10 cellular contexts compared by ENCODE assay signal in genomic region chr9:98806394-98807069, GRCh38. TPM values are rescaled to one million over a fixed set of nuclear protein-coding genes. Genes with fewer than 3 reads are reported as not detected.
DNase-seq lines count a peak whose midpoint lies in the region; ATAC-seq and TF ChIP-seq lines count a peak whose summit lies in the region.
"Had no signal": no experiment of that assay in that cellular context is flagged by ENCODE, and none has a peak within 500 bp of the region (broad histone marks: within the 10 kb centered on the region; RNA-seq: fewer than 3 reads in every experiment).

No MANE protein-coding gene starts in this region.

- H3K79me2 ChIP-seq in GM23338 (replicated peaks; ENCODE audit: insufficient read depth) = no peaks in the 10 kb centered on the region

- no peak; a peak in 1 of 4 replicates for TF ChIP-seq CTCF in GM23338 (conservative IDR thresholded peaks at IDR 0.05; ENCODE audit: low read depth in 2 of 2)

- peak overlapping the region; percentile 97 for H2AFZ ChIP-seq in GM23338

- H3K4me2 ChIP-seq in GM23338 = peak overlapping the region; percentile 82

- H3K27ac ChIP-seq in GM23338 (ENCODE audit: low read depth) (no peak overlapping the region), angular gyrus (ENCODE audit: low read depth, low read length) (peak overlapping the region; percentile 29)
- H3K27ac ChIP-seq: ovary had no signal

- H3K36me3 Mint-ChIP-seq in GM23338 (ENCODE audit: low read depth) = no peaks in the 10 kb centered on the region

- H3K27me3 ChIP-seq in GM23338 (ENCODE audit: insufficient read depth) = peaks cover 27% of the 10 kb centered on the region
- H3K27me3 ChIP-seq: ovary had no signal

- H3K27ac Mint-ChIP-seq in GM23338 = no peak overlapping the region

- H3K4me3 Mint-ChIP-seq in GM23338 = peak overlapping the region; percentile 73

- peaks cover 15% of the 10 kb centered on the region for H3K27me3 Mint-ChIP-seq in GM23338 (ENCODE audit: insufficient read depth, low read depth, poor library complexity)

- H3K4me1 Mint-ChIP-seq in GM23338 = peaks cover 37% of the 10 kb centered on the region

- no peaks in the 10 kb centered on the region for H3K9me2 ChIP-seq in GM23338 (ENCODE audit: insufficient read depth)

- H3K4me3 ChIP-seq in GM23338 = peak overlapping the region; percentile 74

- DNase-seq in ACHN (peak; percentile 72), GM23338 (ENCODE audit: low spot score) (no peak), midbrain (lab: John Stamatoyannopoulos, UW) (peak; percentile 33), NCI-H2196 (lab: John Stamatoyannopoulos, UW; ENCODE audit: unreplicated experiment) (no peak), NCI-H345 treated with DMSO at 0.1 percent for 48 hours (lab: John Stamatoyannopoulos, UW; ENCODE audit: unreplicated experiment) (no peak), MV-4-11 (lab: John Stamatoyannopoulos, UW) (no peak)
- DNase-seq: NCI-H2081 treated with DMSO at 0.1 percent for 48 hours, ovary had no signal

- H3K4me1 ChIP-seq in GM23338 (ENCODE audit: insufficient read depth) = peaks cover 31% of the 10 kb centered on the region

- H3K9me3 Mint-ChIP-seq in GM23338 = no peaks in the 10 kb centered on the region

- H3K36me3 ChIP-seq in GM23338 (ENCODE audit: insufficient read depth) = no peaks in the 10 kb centered on the region
- H3K36me3 ChIP-seq: ovary had no signal

- ATAC-seq in GM23338 (no peak), GM21529 (IDR thresholded peaks at IDR 0.05; ENCODE audit: unreplicated experiment) (no peak)

- 0 out of 2 replicates have a peak, but pooled peaks cover 6% of the 10 kb centered on the region for H3F3A ChIP-seq in GM23338 (replicated peaks; ENCODE audit: low read depth)

- no peaks in the 10 kb centered on the region for H4K20me1 ChIP-seq in GM23338 (replicated peaks; ENCODE audit: insufficient read depth)

- in situ Hi-C loops in ACHN (cut with HindIII; ENCODE audit: low pct_ligation_motif_present, low pct_unique_long_range_greater_than_20kb, low sequenced_read_pairs) = no loop called here

TF ChIP-seq in GM23338, 12 proteins besides CTCF, POLR2A, EP300 and RAD21 (continues in another document):
- TF ChIP-seq ZNF462 (CRISPR knock-in tag; IDR thresholded peaks at IDR 0.05) (no peak), REST (IDR thresholded peaks at IDR 0.05; ENCODE audit: unreplicated experiment) (no peak), ZNF331 (CRISPR knock-in tag; IDR thresholded peaks at IDR 0.05; ENCODE audit: low read depth) (no peak), ZNF114 (CRISPR knock-in tag; IDR thresholded peaks at IDR 0.05) (no peak), EZH2phosphoT487 (IDR thresholded peaks at IDR 0.05; ENCODE audit: unreplicated experiment) (no peak), POLR2AphosphoS5 (IDR thresholded peaks at IDR 0.05; ENCODE audit: low read depth) (no peak), EZH2 (IDR thresholded peaks at IDR 0.05; ENCODE audit: low read depth, unreplicated experiment) (no peak), STAT1 (IDR thresholded peaks at IDR 0.05; ENCODE audit: unreplicated experiment) (no peak), NANOG (IDR thresholded peaks at IDR 0.05; ENCODE audit: borderline replicate concordance) (no peak), JUNB (IDR thresholded peaks at IDR 0.05; ENCODE audit: unreplicated experiment) (no peak), ETS1 (IDR thresholded peaks at IDR 0.05) (no peak)

RNA-seq across cellular contexts. Expression of gene GALNT12, which starts 0.9 kb away (rescaled TPM):
- 23.6 and 27.5 TPM in 2 replicates for total RNA-seq in GM23338 (2014; rRNA removed; shearing (Covaris generic))
- polyA plus RNA-seq in GM23338 (2016; fragmentation: Nextera tagmentation; extraction: Ambion mirVana) = 14.0 and 14.6 TPM in 2 replicates

RNA-seq across cellular contexts. Expression of gene ANKS6, which starts 10.2 kb away (rescaled TPM):
- total RNA-seq in GM23338 (2014; rRNA removed; shearing (Covaris generic)) = 35.4 and 59.0 TPM in 2 replicates
- 36.9 and 42.9 TPM in 2 replicates for polyA plus RNA-seq in GM23338 (2016; fragmentation: Nextera tagmentation; extraction: Ambion mirVana)

Comparison
In these comparisons a context has a peak if more than half of its experiments do, and no peak if none do; other contexts are left out.
1. DNase-seq: peak in ACHN (single experiment) and midbrain (single experiment); none in GM23338 (single experiment), NCI-H2196 (single experiment), NCI-H345 treated with DMSO at 0.1 percent for 48 hours (single experiment) and MV-4-11 (single experiment).